15 cellular contexts compared by ENCODE assay signal in the genomic region with DNA sequence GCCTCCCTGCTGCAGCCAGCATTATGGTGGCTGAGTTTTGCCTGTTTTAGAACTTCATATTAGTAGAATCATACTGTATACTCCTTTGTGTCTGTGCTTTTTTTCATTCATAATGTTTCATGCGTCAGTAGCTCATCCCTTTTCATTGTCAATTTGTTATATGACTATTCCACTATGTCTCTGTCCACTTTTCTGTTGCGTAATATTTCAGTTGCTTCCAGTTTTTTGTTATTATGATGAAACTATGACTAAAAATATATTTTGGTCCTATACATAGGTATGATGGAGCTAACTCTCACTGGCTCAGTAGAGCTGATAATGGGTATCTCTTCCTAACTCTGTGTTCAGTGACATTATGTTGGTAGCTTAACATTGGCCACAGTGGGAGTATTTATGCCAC. TPM values are rescaled to one million over a fixed set of nuclear protein-coding genes. Genes with fewer than 3 reads are reported as not detected.
DNase-seq lines count a peak whose midpoint lies in the region; ATAC-seq, FAIRE-seq and TF ChIP-seq lines count a peak whose summit lies in the region.
"Had no signal": no experiment of that assay in that cellular context is flagged by ENCODE, and none has a peak within 500 bp of the region (broad histone marks: within the 10 kb centered on the region; RNA-seq: fewer than 3 reads in every experiment).

No MANE protein-coding gene starts in this region.

- no peak for TF ChIP-seq EP300 in K562 (IDR thresholded peaks at IDR 0.05; ENCODE audit: low read length)

- no peak overlapping the region for H2AFZ ChIP-seq in GM23248
- H2AFZ ChIP-seq in IMR-90 (replicated peaks; ENCODE audit: low read length, poor library complexity): no peak overlapping the region
- H2AFZ ChIP-seq in K562 (ENCODE audit: low read depth, low read length): no peak overlapping the region

- POLR2A ChIA-PET in IMR-90 (lab: Charles Lee; ENCODE audit: unreplicated experiment) (no interaction called here), K562 (lab: Yijun Ruan, JAX) (no interaction called here)

- no peak overlapping the region for H4K91ac ChIP-seq in IMR-90 (ENCODE audit: insufficient read depth, low read depth, low read length)

- no peak for TF ChIP-seq RAD21 in IMR-90 (IDR thresholded peaks at IDR 0.05; ENCODE audit: low read length)
- TF ChIP-seq RAD21 in K562 (CRISPR knock-in tag; conservative IDR thresholded peaks at IDR 0.05 in 1 of 2, IDR thresholded peaks at IDR 0.05 in 1 of 2): no peak

- H2BK5ac ChIP-seq in IMR-90 (ENCODE audit: low read depth, low read length, poor library complexity, severe bottlenecking): no peak overlapping the region

- TF ChIP-seq CTCF in IMR-90 (conservative IDR thresholded peaks at IDR 0.05; ENCODE audit: low read depth, low read length) (no peak), K562 (IDR thresholded peaks at IDR 0.05 in 2 of 3, conservative IDR thresholded peaks at IDR 0.05 in 1 of 3; ENCODE audit: insufficient read depth in 2 of 3, low read depth in 1 of 3, low read length in 3 of 3) (no peak)

- H3K79me2 ChIP-seq in GM23248 (ENCODE audit: insufficient read depth): no peaks in the 10 kb centered on the region
- H3K79me2 ChIP-seq in K562 (ENCODE audit: control insufficient read depth, insufficient read depth, low read length): no peaks in the 10 kb centered on the region

- no peak overlapping the region for H3K23ac ChIP-seq in IMR-90 (ENCODE audit: low read depth, low read length)

- H3K4me1 ChIP-seq in GM23248 (ENCODE audit: insufficient read depth) (no peaks in the 10 kb centered on the region), IMR-90 (ENCODE audit: control insufficient read depth, insufficient read depth, low read length) (no peaks in the 10 kb centered on the region), K562 (replicated peaks in 1 of 2; ENCODE audit: control insufficient read depth in 2 of 2, insufficient read depth in 2 of 2, low read length in 2 of 2) (no peaks in the 10 kb centered on the region)
- H3K4me1 ChIP-seq: A549, BLaER1, HAP-1 had no signal

- H2BK15ac ChIP-seq in IMR-90 (ENCODE audit: low read depth, low read length): no peak overlapping the region

- no peaks in the 10 kb centered on the region for H3K9me2 ChIP-seq in GM23248 (ENCODE audit: insufficient read depth)

- H3K27ac ChIP-seq in GM23248 (no peak overlapping the region), IMR-90 (ENCODE audit: insufficient read depth, low read length) (no peak overlapping the region), K562 (ENCODE audit: extremely low read depth, low read depth, low read length) (no peak overlapping the region)
- H3K27ac ChIP-seq: A549, BLaER1 had no signal

- dilution Hi-C loops in IMR-90 (cut with HindIII; ENCODE audit: low sequenced_read_pairs, unreplicated experiment): no loop called here

- H3K9me1 ChIP-seq in IMR-90 (ENCODE audit: insufficient read depth, low read length): no peaks in the 10 kb centered on the region
- H3K9me1 ChIP-seq in K562 (ENCODE audit: control insufficient read depth, insufficient read depth, low read length): no peaks in the 10 kb centered on the region

- no peak overlapping the region for H2BK120ac ChIP-seq in IMR-90 (ENCODE audit: low read depth, low read length)

- intact Hi-C loops in IMR-90 (cut with micrococcal nuclease) (no loop called here), K562 (cut with micrococcal nuclease) (no loop called here)

- H3K4me2 ChIP-seq in GM23248 (ENCODE audit: unreplicated experiment) (no peak overlapping the region), IMR-90 (ENCODE audit: low read depth, low read length) (no peak overlapping the region), K562 (ENCODE audit: insufficient read depth, low read length) (no peak overlapping the region)
- H3K4me2 ChIP-seq: A549, BLaER1 had no signal

- H2BK20ac ChIP-seq in IMR-90 (ENCODE audit: low read depth, low read length): no peak overlapping the region

- H3K9ac ChIP-seq in GM23248 (no peak overlapping the region), IMR-90 (ENCODE audit: low read depth, low read length) (no peak overlapping the region), K562 (ENCODE audit: insufficient read depth in 1 of 2, low read depth in 2 of 2, low read length in 2 of 2) (no peak overlapping the region)
- H3K9ac ChIP-seq: BLaER1 had no signal

- H3K9me3 ChIP-seq in GM23248 (ENCODE audit: low read depth): no peaks in the 10 kb centered on the region
- H3K9me3 ChIP-seq in IMR-90 (ENCODE audit: control insufficient read depth, insufficient read depth, low read length): no peaks in the 10 kb centered on the region
- no peaks in the 10 kb centered on the region for H3K9me3 ChIP-seq in K562 (replicated peaks; ENCODE audit: control insufficient read depth, insufficient read depth, low read depth, low read length)
- H3K9me3 ChIP-seq: A549 had no signal

- H3K14ac ChIP-seq in IMR-90 (replicated peaks; ENCODE audit: low read depth, low read length): no peak overlapping the region

- H3K27me3 ChIP-seq in GM23248 (replicated peaks; ENCODE audit: insufficient read depth): 0 out of 2 replicates have a peak, but pooled peaks cover 9% of the 10 kb centered on the region
- H3K27me3 ChIP-seq in IMR-90 (ENCODE audit: control insufficient read depth, insufficient read depth, low read length): no peaks in the 10 kb centered on the region
- no peaks in the 10 kb centered on the region for H3K27me3 ChIP-seq in K562 (ENCODE audit: control insufficient read depth in 2 of 2, insufficient read depth in 2 of 2, low read length in 2 of 2)
- H3K27me3 ChIP-seq: BLaER1 had no signal

- in situ Hi-C loops in GM23248 (cut with MboI) (no loop called here), IMR-90 (cut with MboI; ENCODE audit: low sequenced_read_pairs) (no loop called here), K562 (cut with MboI) (no loop called here)

- BruUV-seq in IMR-90 (replicated peaks; lab: Mats Ljungman, UMichigan) (no TSS peak), K562 (replicated peaks; lab: Mats Ljungman, UMichigan) (no TSS peak)

- H3K4me3 ChIP-seq in GM23248 (no peak overlapping the region), IMR-90 (ENCODE audit: insufficient read depth, low read depth, low read length) (no peak overlapping the region), K562 (no peak overlapping the region)
- H3K4me3 ChIP-seq: A549, BLaER1, HAP-1 had no signal

- no peak overlapping the region for H3K4ac ChIP-seq in IMR-90 (ENCODE audit: low read depth, low read length)

- H4K5ac ChIP-seq in IMR-90 (ENCODE audit: low read depth, low read length): no peak overlapping the region

- no peak for ATAC-seq in IMR-90 (ENCODE audit: low read depth)
- no peak for ATAC-seq in K562
- ATAC-seq: A549 had no signal

- DNase-seq in GM23248 (peak; percentile 7), IMR-90 (no peak), MV-4-11 (lab: John Stamatoyannopoulos, UW) (peak; percentile 57), K562 (ENCODE audit: extremely low read depth in 1 of 4, low spot score in 3 of 4) (no peak), SIG-M5 treated with dmso at 0.1 percent for 504 hours (lab: John Stamatoyannopoulos, UW; ENCODE audit: unreplicated experiment) (no peak), middle frontal gyrus (ENCODE audit: extremely low spot score, low spot score) (no peak), D341Med (ENCODE audit: low spot score) (no peak)
- DNase-seq: CD4-positive, alpha-beta memory T cell; DMS79 treated with DMSO at 0.1 percent for 48 hours; GF-D8 had no signal

- H3F3A ChIP-seq in GM23248 (ENCODE audit: insufficient read depth): no peaks in the 10 kb centered on the region

- no peak for TF ChIP-seq POLR2A in IMR-90 (IDR thresholded peaks at IDR 0.05; ENCODE audit: low read depth, low read length)
- TF ChIP-seq POLR2A in K562 (conservative IDR thresholded peaks at IDR 0.05): no peak

- H3K36me3 ChIP-seq in GM23248 (ENCODE audit: low read depth) (no peaks in the 10 kb centered on the region), IMR-90 (ENCODE audit: control insufficient read depth, insufficient read depth, low read length) (no peaks in the 10 kb centered on the region), K562 (ENCODE audit: control insufficient read depth, insufficient read depth, low read length) (no peaks in the 10 kb centered on the region)
- H3K36me3 ChIP-seq: BLaER1, HAP-1 had no signal

- no peaks in the 10 kb centered on the region for H3K79me1 ChIP-seq in IMR-90 (ENCODE audit: low read depth in 1 of 2, low read length in 2 of 2)

- H2AK9ac ChIP-seq in IMR-90 (replicated peaks; ENCODE audit: low read depth, low read length, poor library complexity): no peak overlapping the region

- WGBS in GM23248 (ENCODE audit: low coverage in 1 of 2, low lambda C conversion rate in 2 of 2, missing lambda C conversion rate in 2 of 2), 2 experiments: 41 to 42% methylated on average over 2 of the region's 2 CpGs
- no CpG with 5 or more reads among the region's 2 CpGs for WGBS in IMR-90 (ENCODE audit: extremely low coverage in 2 of 2, insufficient read length in 1 of 2), 2 experiments
- WGBS in K562 (ENCODE audit: insufficient coverage, low coverage, missing lambda C conversion rate): 0% methylated on average over 2 of the region's 2 CpGs

- no peak overlapping the region for H2AK5ac ChIP-seq in IMR-90 (ENCODE audit: low read depth, low read length)

- CTCF ChIA-PET in IMR-90 (lab: Yijun Ruan, JAX) (no interaction called here), K562 (lab: Yijun Ruan, JAX; ENCODE audit: low intra/inter-chr PET ratio) (no interaction called here)

- H3K56ac ChIP-seq in IMR-90 (ENCODE audit: extremely low read depth, insufficient read depth, low read length): no peak overlapping the region

- no peak overlapping the region for H4K8ac ChIP-seq in IMR-90 (ENCODE audit: low read depth in 2 of 2, low read length in 2 of 2)

- H3K18ac ChIP-seq in IMR-90 (ENCODE audit: low read depth, low read length): no peak overlapping the region

- H4K20me1 ChIP-seq in GM23248 (ENCODE audit: insufficient read depth) (no peaks in the 10 kb centered on the region), IMR-90 (ENCODE audit: insufficient read depth, low read length) (no peaks in the 10 kb centered on the region), K562 (replicated peaks; ENCODE audit: control insufficient read depth, insufficient read depth, low read length) (no peaks in the 10 kb centered on the region)
- H4K20me1 ChIP-seq: BLaER1 had no signal

- no peak for FAIRE-seq in K562 (lab: Jason Lieb, UNC)
- FAIRE-seq: A549 had no signal

RNA-seq across cellular contexts. Expression of a gene that starts 48.3 kb away (rescaled TPM):
- not detected in 2 replicates for total RNA-seq in GM23248 (2014; rRNA removed; shearing (Covaris generic))
- polyA plus RNA-seq in GM23248 (2016; fragmentation: Nextera tagmentation; extraction: Ambion mirVana): not detected in 2 replicates
- not detected in 2 replicates for total RNA-seq in IMR-90 (2012; rRNA removed)
- not detected in 2 replicates for polyA plus RNA-seq in IMR-90 (2012; rRNA removed)
- not detected in 2 replicates for polyA plus RNA-seq in IMR-90 (2012; cell fraction: cytosol; rRNA removed)
- polyA plus RNA-seq in IMR-90 (2012; cell fraction: nucleus; rRNA removed; ENCODE audit: low replicate concordance): not detected in 2 replicates
- total RNA-seq in K562 (2011; cell fraction: chromatin; rRNA removed; ENCODE audit: low replicate concordance): not detected in 2 replicates
- total RNA-seq in K562 (2011; cell fraction: nucleolus; rRNA removed): not detected in 2 replicates
- total RNA-seq in K562 (2011; cell fraction: nucleoplasm; rRNA removed): not detected in 2 replicates
- total RNA-seq in K562 (2014; rRNA removed): not detected in 2 replicates
- total RNA-seq in K562 (2014; rRNA removed; fragmentation: Illumina TruSeq; extraction: Trizol): not detected in 2 replicates
- total RNA-seq in K562 (2015; rRNA removed; fragmentation: Illumina TruSeq; extraction: Trizol): not detected in 2 replicates
- total RNA-seq in K562 (2021): not detected in 2 replicates
- polyA plus RNA-seq in K562 (2011; rRNA removed): not detected in 2 replicates
- polyA plus RNA-seq in K562 (2011; cell fraction: cytosol; rRNA removed): not detected in 2 replicates
- not detected in 2 replicates for polyA plus RNA-seq in K562 (2011; cell fraction: nucleus; rRNA removed)
- polyA plus RNA-seq in K562 (2012): not detected in 2 replicates
- not detected in 2 replicates for polyA plus RNA-seq in K562 (2014; fragmentation: Illumina TruSeq; extraction: Trizol)
- not detected for polyA plus RNA-seq in K562 (2014; fragmentation: Nextera tagmentation; extraction: Ambion mirVana)
- not detected in 2 replicates for polyA plus RNA-seq in K562 (2014; rRNA removed)
- not detected in 2 replicates for polyA minus RNA-seq in K562 (2011; rRNA and poly(A)+ RNA removed)
- not detected in 2 replicates for polyA minus RNA-seq in K562 (2011; cell fraction: cytosol; rRNA and poly(A)+ RNA removed)
- not detected in 2 replicates for polyA minus RNA-seq in K562 (2011; cell fraction: nucleus; rRNA and poly(A)+ RNA removed)
- total RNA-seq: CD4-positive, alpha-beta memory T cell; H4 had no signal
- polyA plus RNA-seq: A549; CD14-positive monocyte; CD4-positive, alpha-beta memory T cell had no signal

Comparison
In these comparisons a context has a peak if more than half of its experiments do, and no peak if none do; other contexts are left out.
1. DNase-seq: peak in GM23248 (single experiment) and MV-4-11 (single experiment); none in IMR-90 (single experiment), K562 (0 of 4), SIG-M5 treated with dmso at 0.1 percent for 504 hours (single experiment), middle frontal gyrus (single experiment) and D341Med (single experiment).